In genomic region chr10:132465193-132465888, GRCh38 we compare ENCODE assay signal across 16 cellular contexts.
A peak's percentile ranks its signal among the peaks of the same experiment; 100 is the strongest.
DNase-seq lines count a peak whose midpoint lies in the region; ATAC-seq, FAIRE-seq and TF ChIP-seq lines count a peak whose summit lies in the region.
"Had no signal": no experiment of that assay in that cellular context is flagged by ENCODE, and none has a peak within 500 bp of the region (broad histone marks: within the 10 kb centered on the region; RNA-seq: fewer than 3 reads in every experiment).

No MANE protein-coding gene starts in this region.

- peaks cover 2% of the 10 kb centered on the region for H3K27me3 Mint-ChIP-seq in chondrocyte (ENCODE audit: low read depth)

- no peak overlapping the region for H2AFZ ChIP-seq in hepatocyte

- H3K79me2 ChIP-seq in hepatocyte, result no peaks in the 10 kb centered on the region

- DNase-seq in BE2C (peak; percentile 5), chondrocyte (ENCODE audit: low spot score) (peak; percentile 92), hepatocyte (ENCODE audit: low spot score) (no peak), small intestine (peak; percentile 79), medulla oblongata (ENCODE audit: extremely low spot score) (no peak), NCI-H2029 (lab: John Stamatoyannopoulos, UW) (no peak)
- DNase-seq in activated CD8-positive, alpha-beta memory T cell treated with anti-CD3 and anti-CD28 coated beads, Interleukin-2, amount 50 U/mL, for 48 hours, result no peak
- DNase-seq: activated naive CD4-positive, alpha-beta T cell treated with anti-CD3 and anti-CD28 coated beads for 36 hours; COR-L47; GF-D8; NCI-H1092; stimulated activated CD4-positive, alpha-beta T cell treated with anti-CD3 and anti-CD28 coated beads, Interleukin-4, amount 100 ng/mL, for 1 hour had no signal

- no peak overlapping the region for H3K27ac Mint-ChIP-seq in chondrocyte (ENCODE audit: unreplicated experiment)
- H3K27ac Mint-ChIP-seq: activated naive CD4-positive, alpha-beta T cell treated with anti-CD3 and anti-CD28 coated beads for 36 hours; progenitor cell of endocrine pancreas had no signal

- no peaks in the 10 kb centered on the region for H3K9me3 Mint-ChIP-seq in chondrocyte (ENCODE audit: low read depth)
- H3K9me3 Mint-ChIP-seq: activated naive CD4-positive, alpha-beta T cell treated with anti-CD3 and anti-CD28 coated beads for 36 hours had no signal

- no peaks in the 10 kb centered on the region for H3K9me3 ChIP-seq in BE2C
- no peaks in the 10 kb centered on the region for H3K9me3 ChIP-seq in hepatocyte (ENCODE audit: low read depth)
- no peaks in the 10 kb centered on the region for H3K9me3 ChIP-seq in small intestine (ENCODE audit: control insufficient read depth, low read depth)

- peak overlapping the region; percentile 70 for H3K27ac ChIP-seq in hepatocyte
- H3K27ac ChIP-seq in small intestine (ENCODE audit: low read depth in 1 of 2, low read length in 1 of 2), result peak overlapping the region; percentile 58 to 86

- no peaks in the 10 kb centered on the region for H3K9me2 ChIP-seq in hepatocyte (replicated peaks; ENCODE audit: insufficient read depth)

- H3K36me3 ChIP-seq in BE2C, result no peaks in the 10 kb centered on the region
- no peaks in the 10 kb centered on the region for H3K36me3 ChIP-seq in hepatocyte (replicated peaks; ENCODE audit: insufficient read depth, low read depth)
- H3K36me3 ChIP-seq in small intestine (ENCODE audit: control insufficient read depth in 2 of 2, insufficient read depth in 2 of 2, low read length in 2 of 2), result no peaks in the 10 kb centered on the region

- 96% methylated on average over 35 of the region's 35 CpGs for WGBS in hepatocyte (ENCODE audit: low lambda C conversion rate, missing lambda C conversion rate)
- WGBS in small intestine, 3 donors, result 79 to 86% (median 83%) methylated on average over 31 to 35 of the region's 35 CpGs

- H3K4me1 Mint-ChIP-seq in chondrocyte (ENCODE audit: low read depth), result peaks cover 4% of the 10 kb centered on the region

- H4K20me1 ChIP-seq in hepatocyte (ENCODE audit: insufficient read depth, poor library complexity, severe bottlenecking), result no peaks in the 10 kb centered on the region

- ATAC-seq in GM21825 (IDR thresholded peaks at IDR 0.05; ENCODE audit: unreplicated experiment), result no peak

- H3K4me1 ChIP-seq in BE2C (no peaks in the 10 kb centered on the region), hepatocyte (ENCODE audit: insufficient read depth) (peaks cover 20% of the 10 kb centered on the region), small intestine (ENCODE audit: control insufficient read depth in 2 of 2, insufficient read depth in 1 of 2, low read depth in 1 of 2, low read length in 1 of 2) (peaks cover 3 to 19% of the 10 kb centered on the region in 2 donors)

- no peak overlapping the region for H3K4me3 Mint-ChIP-seq in chondrocyte (ENCODE audit: unreplicated experiment)
- H3K4me3 Mint-ChIP-seq: activated naive CD4-positive, alpha-beta T cell treated with anti-CD3 and anti-CD28 coated beads for 36 hours had no signal

- H3K4me3 ChIP-seq in BE2C (ENCODE audit: low read depth, low read length), result no peak overlapping the region
- H3K4me3 ChIP-seq in hepatocyte, result no peak overlapping the region
- no peak overlapping the region for H3K4me3 ChIP-seq in small intestine (ENCODE audit: low read depth in 1 of 2, low read length in 2 of 2)

- TF ChIP-seq CTCF in BE2C (IDR thresholded peaks at IDR 0.05; ENCODE audit: low read depth, low read length) (no peak), chondrocyte (IDR thresholded peaks at IDR 0.05) (no peak), hepatocyte (IDR thresholded peaks at IDR 0.05; ENCODE audit: poor library complexity) (no peak)

- H3K36me3 Mint-ChIP-seq in chondrocyte (ENCODE audit: low read depth), result no peaks in the 10 kb centered on the region

- no peaks in the 10 kb centered on the region for H3K27me3 ChIP-seq in BE2C
- no peaks in the 10 kb centered on the region for H3K27me3 ChIP-seq in hepatocyte
- no peaks in the 10 kb centered on the region for H3K27me3 ChIP-seq in small intestine (ENCODE audit: control insufficient read depth in 2 of 2, insufficient read depth in 2 of 2, low read length in 2 of 2)

- no peak overlapping the region for H3K4me2 ChIP-seq in hepatocyte

- FAIRE-seq in small intestine (lab: Jason Lieb, UNC), result no peak
- FAIRE-seq: colon, GM19239 had no signal

Comparison
In these comparisons a context has a peak if more than half of its experiments do, and no peak if none do; other contexts are left out.
1. DNase-seq: peak in BE2C (single experiment), chondrocyte (single experiment) and small intestine (single experiment); none in hepatocyte (single experiment), medulla oblongata (single experiment), NCI-H2029 (single experiment) and activated CD8-positive, alpha-beta memory T cell treated with anti-CD3 and anti-CD28 coated beads, Interleukin-2, amount 50 U/mL, for 48 hours (single experiment).